In the genomic region with DNA sequence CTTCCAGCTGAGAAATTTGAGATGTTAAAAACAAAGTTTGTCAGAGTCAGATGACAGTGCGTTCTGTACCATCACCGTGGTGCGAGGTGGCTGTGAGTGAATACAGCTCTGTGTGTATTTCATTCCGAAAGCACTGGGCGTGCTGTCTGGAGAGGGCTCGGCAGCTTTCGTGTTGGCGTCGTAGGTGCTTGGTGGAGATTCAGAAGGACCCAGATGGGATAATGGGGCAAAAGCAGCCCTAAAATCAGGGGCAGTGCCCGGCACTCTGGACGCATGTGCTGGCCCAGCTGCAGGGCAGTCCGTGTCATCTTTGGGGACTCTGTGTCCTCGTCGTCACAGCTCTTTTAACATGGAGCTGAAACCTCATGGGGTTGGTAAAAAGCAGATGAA, we compare ENCODE assay signal across 10 cellular contexts.
DNase-seq lines count a peak whose midpoint lies in the region; ATAC-seq and TF ChIP-seq lines count a peak whose summit lies in the region.
"Had no signal": no experiment of that assay in that cellular context is flagged by ENCODE, and none has a peak within 500 bp of the region (broad histone marks: within the 10 kb centered on the region; RNA-seq: fewer than 3 reads in every experiment).

No MANE protein-coding gene starts in this region.

- TF ChIP-seq EP300 in gastroesophageal sphincter (IDR thresholded peaks at IDR 0.05) = no peak

- H3K9me3 ChIP-seq in SJCRH30 (replicated peaks) (no peaks in the 10 kb centered on the region), gastroesophageal sphincter (no peaks in the 10 kb centered on the region), psoas muscle (no peaks in the 10 kb centered on the region)
- H3K9me3 ChIP-seq: Caco-2 had no signal

- H3K4me3 ChIP-seq in SJCRH30 (no peak overlapping the region; the same call in 1 of the 2 replicates), gastroesophageal sphincter (no peak overlapping the region), psoas muscle (peak overlapping the region; percentile 59)

- H3K4me1 ChIP-seq in SJCRH30 (peaks cover 24% of the 10 kb centered on the region), gastroesophageal sphincter (peaks cover 0 to 27% (median 2%) of the 10 kb centered on the region in 3 donors), psoas muscle (peaks cover 30% of the 10 kb centered on the region)
- H3K4me1 ChIP-seq: Caco-2 had no signal

- WGBS in gastroesophageal sphincter (ENCODE audit: low coverage in 1 of 2), 2 donors = 50 to 96% methylated on average over 4 to 12 of the region's 14 CpGs
- WGBS in psoas muscle, 3 donors = 24 to 45% (median 39%) methylated on average over 14 of the region's 14 CpGs

- H3K36me3 ChIP-seq in SJCRH30 = peaks cover 18% of the 10 kb centered on the region
- peaks cover 0 to 19% of the 10 kb centered on the region in 2 donors for H3K36me3 ChIP-seq in gastroesophageal sphincter
- peaks cover 0 to 15% of the 10 kb centered on the region in 2 donors for H3K36me3 ChIP-seq in psoas muscle (ENCODE audit: insufficient read depth in 1 of 2, low read depth in 1 of 2)

- H3K27me3 ChIP-seq in SJCRH30 (no peaks in the 10 kb centered on the region), gastroesophageal sphincter (no peaks in the 10 kb centered on the region), psoas muscle (ENCODE audit: insufficient read depth in 3 of 3, low read length in 2 of 3) (no peaks in the 10 kb centered on the region)

- TF ChIP-seq POLR2A in gastroesophageal sphincter (IDR thresholded peaks at IDR 0.05) = no peak

- H3K27ac ChIP-seq in SJCRH30 (peak overlapping the region; percentile 21; the same call in 1 of the 2 replicates), gastroesophageal sphincter (peak overlapping the region in 3 of 4 donors; percentile 73 to 82 (median 81)), psoas muscle (peak overlapping the region; percentile 98)

- intact Hi-C loops in psoas muscle (cut with DNase I) = loop anchor here in 1 of 2 donors (5.0 kb wide), 2 partner anchors 41 to 76 kb away; no protein-coding TSS in a partner anchor

- TF ChIP-seq CTCF in gastroesophageal sphincter (IDR thresholded peaks at IDR 0.05) (no peak), psoas muscle (IDR thresholded peaks at IDR 0.05) (no peak)

- peak; percentile 71 for ATAC-seq in gastroesophageal sphincter
- ATAC-seq in psoas muscle = peak; percentile 85 to 87 (median 86)
- ATAC-seq in GM19023 (IDR thresholded peaks at IDR 0.05; ENCODE audit: unreplicated experiment) = no peak
- ATAC-seq in GM19455 (IDR thresholded peaks at IDR 0.05; ENCODE audit: unreplicated experiment) = no peak

- DNase-seq in EH (ENCODE audit: low read depth) (peak; percentile 42), SJCRH30 (no peak), psoas muscle (peak; percentile 62 to 90), COLO668 (lab: John Stamatoyannopoulos, UW; ENCODE audit: unreplicated experiment) (no peak), iPS-NIHi11 (ENCODE audit: low spot score) (no peak)
- DNase-seq: Caco-2, MV-4-11 had no signal

Comparison
In these comparisons a context has a peak if more than half of its experiments do, and no peak if none do; other contexts are left out.
1. DNase-seq: peak in EH (single experiment) and psoas muscle (2 of 2); none in SJCRH30 (0 of 2), COLO668 (single experiment) and iPS-NIHi11 (single experiment).
2. H3K27ac ChIP-seq: peak in every context shown above with its lines; median percentile 98 in psoas muscle; 81 in gastroesophageal sphincter; 21 in SJCRH30.
3. ATAC-seq: peak in gastroesophageal sphincter (single experiment) and psoas muscle (4 of 4); none in GM19023 (single experiment) and GM19455 (single experiment).